Comparison of ENCODE assay signal across 8 cellular contexts in genomic region chr4:25159837-25160713, GRCh38. TPM values are rescaled to one million over a fixed set of nuclear protein-coding genes. Genes with fewer than 3 reads are reported as not detected.
DNase-seq lines count a peak whose midpoint lies in the region; ATAC-seq, FAIRE-seq and TF ChIP-seq lines count a peak whose summit lies in the region.

SEPSECS (minus strand) TSS chr4:25160449; CDS start chr4:25160369, 80 bp downstream.

- no peaks in the 10 kb centered on the region for H3K9me3 ChIP-seq in OCI-LY3 (ENCODE audit: insufficient read depth, low read length)
- no peaks in the 10 kb centered on the region for H3K9me3 ChIP-seq in endothelial cell of umbilical vein (replicated peaks; ENCODE audit: control insufficient read depth, insufficient read depth, low read length)

- dilution Hi-C loops in endothelial cell of umbilical vein (cut with MboI; ENCODE audit: extremely low pct_ligation_motif_present, low sequenced_read_pairs): no loop called here

- no peak for TF ChIP-seq CTCF in OCI-LY3 (IDR thresholded peaks at IDR 0.05; ENCODE audit: low read depth, low read length)
- no peak for TF ChIP-seq CTCF in endothelial cell of umbilical vein (IDR thresholded peaks at IDR 0.05; ENCODE audit: extremely low read depth in 1 of 2, insufficient read depth in 1 of 2, low read depth in 1 of 2, low read length in 2 of 2)

- peaks cover 12% of the 10 kb centered on the region for H3K4me1 ChIP-seq in OCI-LY3 (ENCODE audit: low read length)
- H3K4me1 ChIP-seq in endothelial cell of umbilical vein (ENCODE audit: control insufficient read depth, extremely low read depth, insufficient read depth, low read length): peaks cover 7% of the 10 kb centered on the region

- POLR2A ChIA-PET in endothelial cell of umbilical vein (lab: Charles Lee): interaction anchor here (0.5 to 1.1 kb wide), 5 partner anchors 14 to 180 kb away, joined by 3 to 4 read pairs (median 3); no protein-coding TSS in a partner anchor

- H3K4me2 ChIP-seq in OCI-LY3 (ENCODE audit: low read length) (peak within 1 kb of the TSS; percentile 84), endothelial cell of umbilical vein (ENCODE audit: insufficient read depth, low read length) (peak within 1 kb of the TSS; percentile 97)

- peak within 1 kb of the TSS; percentile 90 for H3K9ac ChIP-seq in OCI-LY3 (ENCODE audit: low read length)
- H3K9ac ChIP-seq in endothelial cell of umbilical vein (replicated peaks; ENCODE audit: extremely low read depth, insufficient read depth, low read length): peak within 1 kb of the TSS; percentile 77

- H3K79me2 ChIP-seq in OCI-LY3 (ENCODE audit: low read length) (peaks cover 19% of the 10 kb centered on the region), endothelial cell of umbilical vein (ENCODE audit: control insufficient read depth, insufficient read depth, low read length) (no peaks in the 10 kb centered on the region)

- intact Hi-C loops in endothelial cell of umbilical vein (cut with micrococcal nuclease): loop anchor here (1.0 to 5.0 kb wide), 7 partner anchors 13 to 578 kb away; partner anchors contain the start of genes DHX15, PI4K2B and ZCCHC4

- CTCF ChIA-PET in endothelial cell of umbilical vein (lab: Charles Lee): interaction anchor here (0.8 to 3.0 kb wide), 5 partner anchors 16 to 207 kb away, joined by 4 to 17 read pairs (median 5); partner anchors contain the start of gene ZCCHC4

- H3K27me3 ChIP-seq in OCI-LY3 (ENCODE audit: low read depth, low read length) (no peaks in the 10 kb centered on the region), endothelial cell of umbilical vein (ENCODE audit: control insufficient read depth in 2 of 2, insufficient read depth in 2 of 2, low read length in 2 of 2) (no peaks in the 10 kb centered on the region)

- peak within 1 kb of the TSS; percentile 91 for H2AFZ ChIP-seq in OCI-LY3 (ENCODE audit: low read depth, low read length)
- peak within 1 kb of the TSS; percentile 86 for H2AFZ ChIP-seq in endothelial cell of umbilical vein (ENCODE audit: low read depth, low read length)

- DNase-seq in D341Med (ENCODE audit: low spot score): peak; percentile 93
- peak; percentile 91 for DNase-seq in HuH-7 (ENCODE audit: low spot score)
- peak; percentile 91 for DNase-seq in activated T-cell treated with anti-CD3 and anti-CD28 coated beads for 1 hour (ENCODE audit: low read depth)
- peak; percentile 99 for DNase-seq in endothelial cell of umbilical vein (ENCODE audit: low read depth, low spot score)
- peak; percentile 94 for DNase-seq in midbrain (lab: John Stamatoyannopoulos, UW)
- peak; percentile 84 to 91 for DNase-seq in stimulated activated CD8-positive, alpha-beta memory T cell treated with anti-CD3 and anti-CD28 coated beads, Interleukin-2, amount 100 ng/mL, for 1 hour (ENCODE audit: low read depth in 2 of 2)

- H3K4me3 ChIP-seq in OCI-LY3 (ENCODE audit: low read length): peak within 1 kb of the TSS; percentile 95
- peak within 1 kb of the TSS; percentile 39 to 94 (median 84) for H3K4me3 ChIP-seq in endothelial cell of umbilical vein (replicated peaks in 1 of 3; ENCODE audit: insufficient read depth in 1 of 3, low read depth in 1 of 3, low read length in 3 of 3)

- H3K36me3 ChIP-seq in OCI-LY3 (replicated peaks; ENCODE audit: low read depth, low read length) (peaks cover 2% of the 10 kb centered on the region), endothelial cell of umbilical vein (ENCODE audit: control insufficient read depth in 2 of 2, extremely low read depth in 1 of 2, insufficient read depth in 2 of 2, low read length in 2 of 2) (no peaks in the 10 kb centered on the region)

- H3K9me1 ChIP-seq in endothelial cell of umbilical vein (replicated peaks; ENCODE audit: control insufficient read depth, extremely low read depth, insufficient read depth, low read length): no peaks in the 10 kb centered on the region

- H3K27ac ChIP-seq in OCI-LY3 (ENCODE audit: low read length) (peak within 1 kb of the TSS; percentile 90), endothelial cell of umbilical vein (ENCODE audit: insufficient read depth, low read depth, low read length) (peak within 1 kb of the TSS; percentile 81)

- FAIRE-seq in endothelial cell of umbilical vein (lab: Jason Lieb, UNC): peak; percentile 94

- H4K20me1 ChIP-seq in OCI-LY3 (ENCODE audit: insufficient read depth, low read length): no peaks in the 10 kb centered on the region
- H4K20me1 ChIP-seq in endothelial cell of umbilical vein (replicated peaks; ENCODE audit: control insufficient read depth, extremely low read depth, insufficient read depth, low read length): no peaks in the 10 kb centered on the region

- peak; percentile 87 for TF ChIP-seq POLR2A in endothelial cell of umbilical vein (IDR thresholded peaks at IDR 0.05; ENCODE audit: low read depth, low read length)

- peak; percentile 82 for ATAC-seq in GM21515 (IDR thresholded peaks at IDR 0.05; ENCODE audit: unreplicated experiment)

- TSS peak; percentile 67 for BruUV-seq in endothelial cell of umbilical vein (replicated peaks; lab: Mats Ljungman, UMichigan)

TF ChIP-seq in endothelial cell of umbilical vein, 7 proteins besides CTCF, POLR2A, EP300 and RAD21:
- TF ChIP-seq FOS (IDR thresholded peaks at IDR 0.05; ENCODE audit: borderline replicate concordance, insufficient read depth, low read length): no peak
- no peak for TF ChIP-seq JUN (IDR thresholded peaks at IDR 0.05; ENCODE audit: borderline replicate concordance, insufficient read depth, insufficient read length, low read depth)
- TF ChIP-seq GATA2 (IDR thresholded peaks at IDR 0.05; ENCODE audit: insufficient read depth, insufficient read length, low read depth, low read length): no peak
- no peak for TF ChIP-seq EZH2 (IDR thresholded peaks at IDR 0.05; ENCODE audit: borderline replicate concordance, low read depth, low read length, severe bottlenecking)
- peak; percentile 79 for TF ChIP-seq MYC (IDR thresholded peaks at IDR 0.05; ENCODE audit: low read depth, low read length)
- peak; percentile 73 for TF ChIP-seq POLR2AphosphoS5 (IDR thresholded peaks at IDR 0.05; ENCODE audit: insufficient read depth, low read depth, low read length)
- peak; percentile 52 for TF ChIP-seq MAX (IDR thresholded peaks at IDR 0.05; ENCODE audit: insufficient read depth, insufficient read length)

RNA-seq across cellular contexts. Expression of gene SEPSECS, which starts in this region (rescaled TPM):
- total RNA-seq in endothelial cell of umbilical vein: 5.8 and 8.3 TPM in 2 replicates
- 2.2 and 2.8 TPM in 2 replicates for polyA plus RNA-seq in endothelial cell of umbilical vein
- 2.6 TPM in 2 replicates for polyA plus RNA-seq in endothelial cell of umbilical vein (2011; cell fraction: cytosol; rRNA removed)
- polyA plus RNA-seq in endothelial cell of umbilical vein (2011; cell fraction: nucleus; rRNA removed): 8.1 and 9.8 TPM in 2 replicates
- 3.2 and 4.2 TPM in 2 replicates for polyA plus RNA-seq in endothelial cell of umbilical vein (2012)
- 5.4 and 5.6 TPM in 2 replicates for polyA minus RNA-seq in endothelial cell of umbilical vein
- 6.1 TPM for polyA minus RNA-seq in endothelial cell of umbilical vein (2011; cell fraction: cytosol; rRNA and poly(A)+ RNA removed)
- 7.6 and 11.2 TPM in 2 replicates for polyA minus RNA-seq in endothelial cell of umbilical vein (2011; cell fraction: nucleus; rRNA and poly(A)+ RNA removed)

Comparison
In these comparisons a context has a peak if more than half of its experiments do, and no peak if none do; other contexts are left out.
1. Peak in every context shown above with its lines: DNase-seq, ATAC-seq, H3K4me3 ChIP-seq and H3K27ac ChIP-seq.